8 cellular contexts compared by ENCODE assay signal in the genomic region with DNA sequence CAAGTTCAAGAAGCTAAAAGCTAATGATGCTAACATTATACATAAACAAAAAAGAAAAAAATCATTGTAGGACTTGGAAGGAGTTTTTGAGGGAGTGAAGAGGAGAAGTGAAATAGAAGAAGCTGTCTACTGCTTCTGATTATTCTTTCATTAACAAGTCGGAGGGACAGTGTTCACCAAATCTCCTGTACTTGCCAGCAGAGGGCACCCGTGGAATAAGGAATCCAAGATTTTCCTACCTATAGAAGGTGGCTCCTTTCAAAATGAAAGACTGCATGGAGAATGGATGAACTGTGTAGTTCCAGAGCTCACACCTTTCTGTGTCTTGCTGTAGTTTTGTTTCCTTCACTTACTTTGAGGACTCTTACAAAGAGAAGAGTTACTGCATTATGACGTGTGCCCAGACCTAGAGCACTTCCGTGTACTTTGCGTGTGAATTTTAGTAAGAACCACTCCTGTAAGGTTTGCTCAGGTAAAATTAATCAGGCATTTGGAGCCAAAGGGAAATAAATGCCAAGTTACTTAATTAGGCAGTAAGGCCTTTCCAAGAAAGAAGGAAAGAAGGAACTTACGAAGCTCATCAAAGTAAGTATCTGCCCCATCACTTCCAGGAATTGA.
DNase-seq lines count a peak whose midpoint lies in the region; FAIRE-seq and TF ChIP-seq lines count a peak whose summit lies in the region.

No MANE protein-coding gene starts in this region.

- peak; percentile 91 for DNase-seq in DMS53 (lab: John Stamatoyannopoulos, UW)
- peak; percentile 19 for DNase-seq in GM20000 (ENCODE audit: low spot score)
- peak; percentile 18 for DNase-seq in SHP77 treated with DMSO at 0.1 percent for 48 hours (lab: John Stamatoyannopoulos, UW)
- DNase-seq in mesenchymal stem cell = peak; percentile 66
- DNase-seq in uterus = peak; percentile 23 to 25
- DNase-seq in T-helper 2 cell treated with Interferon-gamma antibody and Interleukin-4, amounts not matched to agents 5 μg/mL and 100 μg/mL, for 36 hours (ENCODE audit: low spot score) = no peak

- H3K27me3 ChIP-seq in mesenchymal stem cell (ENCODE audit: control insufficient read depth in 1 of 2, insufficient read depth in 1 of 2, low read length in 2 of 2) (no peaks in the 10 kb centered on the region), uterus (no peaks in the 10 kb centered on the region)

- H3K14ac ChIP-seq in mesenchymal stem cell (ENCODE audit: low read length in 2 of 2) = no peak overlapping the region

- TF ChIP-seq CTCF in GM20000 (IDR thresholded peaks at IDR 0.05; ENCODE audit: extremely low read depth, missing control alignments) (peak; percentile 44), LNCAP (IDR thresholded peaks at IDR 0.05) (peak; percentile 78), uterus (IDR thresholded peaks at IDR 0.05) (peak; percentile 10 to 62 (median 46))

- H4K8ac ChIP-seq in mesenchymal stem cell (ENCODE audit: low read length) = no peak overlapping the region

- intact Hi-C loops in uterus (cut with DNase I; ENCODE audit: low total_unique reads) = no loop called here

- no peak overlapping the region for H2BK12ac ChIP-seq in mesenchymal stem cell (ENCODE audit: low read length in 2 of 2)

- H3K79me1 ChIP-seq in mesenchymal stem cell (replicated peaks; ENCODE audit: low read length, poor library complexity, severe bottlenecking) = no peaks in the 10 kb centered on the region

- no peaks in the 10 kb centered on the region for H3K9me3 Mint-ChIP-seq in T-helper 2 cell treated with Interferon-gamma antibody and Interleukin-4, amounts not matched to agents 5 μg/mL and 100 μg/mL, for 36 hours

- no peak overlapping the region for H3K9ac ChIP-seq in mesenchymal stem cell (ENCODE audit: low read length)

- H3K4me1 ChIP-seq in mesenchymal stem cell (ENCODE audit: control insufficient read depth, insufficient read depth, low read depth, low read length) (no peaks in the 10 kb centered on the region), uterus (no peaks in the 10 kb centered on the region)

- H3K27ac ChIP-seq in mesenchymal stem cell (ENCODE audit: low read length, poor library complexity, severe bottlenecking) (no peak overlapping the region), uterus (no peak overlapping the region)

- no peak overlapping the region for H3K18ac ChIP-seq in mesenchymal stem cell (ENCODE audit: low read depth in 1 of 2, low read length in 2 of 2)

- WGBS in mesenchymal stem cell = 66% methylated on average over 4 of the region's 6 CpGs

- no peak overlapping the region for H3K23ac ChIP-seq in mesenchymal stem cell (ENCODE audit: low read length in 2 of 2)

- H4K91ac ChIP-seq in mesenchymal stem cell (ENCODE audit: low read length) = no peak overlapping the region

- FAIRE-seq in endometrium (lab: Jason Lieb, UNC) = peak; percentile 62

- H3K36me3 Mint-ChIP-seq in T-helper 2 cell treated with Interferon-gamma antibody and Interleukin-4, amounts not matched to agents 5 μg/mL and 100 μg/mL, for 36 hours (ENCODE audit: low read depth) = no peaks in the 10 kb centered on the region

- H3K4me3 Mint-ChIP-seq in T-helper 2 cell treated with Interferon-gamma antibody and Interleukin-4, amounts not matched to agents 5 μg/mL and 100 μg/mL, for 36 hours = no peak overlapping the region

- H3K36me3 ChIP-seq in mesenchymal stem cell (ENCODE audit: control insufficient read depth in 1 of 2, insufficient read depth in 2 of 2, low read depth in 1 of 2, low read length in 2 of 2) (no peaks in the 10 kb centered on the region), uterus (no peaks in the 10 kb centered on the region)

- no peak overlapping the region for H2BK15ac ChIP-seq in mesenchymal stem cell (ENCODE audit: low read depth, poor library complexity, severe bottlenecking)

- no peak overlapping the region for H2AFZ ChIP-seq in mesenchymal stem cell (ENCODE audit: low read depth, low read length)

- H3K27me3 Mint-ChIP-seq in T-helper 2 cell treated with Interferon-gamma antibody and Interleukin-4, amounts not matched to agents 5 μg/mL and 100 μg/mL, for 36 hours (ENCODE audit: low read depth) = no peaks in the 10 kb centered on the region

- no peak overlapping the region for H3K4me2 ChIP-seq in mesenchymal stem cell (ENCODE audit: low read length, poor library complexity, severe bottlenecking)

- H3K9me3 ChIP-seq in mesenchymal stem cell (ENCODE audit: control insufficient read depth, low read length) (no peaks in the 10 kb centered on the region), uterus (no peaks in the 10 kb centered on the region)

- no peak overlapping the region for H3K4ac ChIP-seq in mesenchymal stem cell (ENCODE audit: low read depth in 1 of 2, low read length in 2 of 2)

- no peak overlapping the region for H3K27ac Mint-ChIP-seq in T-helper 2 cell treated with Interferon-gamma antibody and Interleukin-4, amounts not matched to agents 5 μg/mL and 100 μg/mL, for 36 hours

- H3K4me3 ChIP-seq in mesenchymal stem cell (ENCODE audit: insufficient read depth in 1 of 2, low read depth in 1 of 2, low read length in 2 of 2) = no peak overlapping the region
- H3K4me3 ChIP-seq in uterus = no peak overlapping the region

- H2BK5ac ChIP-seq in mesenchymal stem cell (ENCODE audit: low read depth, low read length, poor library complexity, severe bottlenecking) = no peak overlapping the region

- TF ChIP-seq POLR2A in uterus (IDR thresholded peaks at IDR 0.05) = no peak

- no peaks in the 10 kb centered on the region for H3K4me1 Mint-ChIP-seq in T-helper 2 cell treated with Interferon-gamma antibody and Interleukin-4, amounts not matched to agents 5 μg/mL and 100 μg/mL, for 36 hours (ENCODE audit: low read depth)

- no peak overlapping the region for H2BK120ac ChIP-seq in mesenchymal stem cell (ENCODE audit: low read depth, low read length)

- no peak overlapping the region for H2AK5ac ChIP-seq in mesenchymal stem cell (ENCODE audit: low read length, severe bottlenecking)
